ENCODE assay signal across 15 cellular contexts in genomic region chr6:121482004-121482693, GRCh38. TPM values are rescaled to one million over a fixed set of nuclear protein-coding genes. Genes with fewer than 3 reads are reported as not detected.
A peak's percentile ranks its signal among the peaks of the same experiment; 100 is the strongest.
DNase-seq lines count a peak whose midpoint lies in the region; ATAC-seq and TF ChIP-seq lines count a peak whose summit lies in the region.
"Had no signal": no experiment of that assay in that cellular context is flagged by ENCODE, and none has a peak within 500 bp of the region (broad histone marks: within the 10 kb centered on the region; RNA-seq: fewer than 3 reads in every experiment).

No MANE protein-coding gene starts in this region.

- H4K20me1 ChIP-seq in IMR-90 (ENCODE audit: insufficient read depth, low read length): no peaks in the 10 kb centered on the region
- H4K20me1 ChIP-seq: BLaER1 had no signal

- TF ChIP-seq CTCF in AG04450 (IDR thresholded peaks at IDR 0.05; ENCODE audit: low read depth, low read length): no peak
- TF ChIP-seq CTCF in IMR-90 (conservative IDR thresholded peaks at IDR 0.05; ENCODE audit: low read depth, low read length): no peak
- no peak for TF ChIP-seq CTCF in cardiac fibroblast (IDR thresholded peaks at IDR 0.05; ENCODE audit: low read depth, low read length)
- TF ChIP-seq CTCF in prostate gland (IDR thresholded peaks at IDR 0.05): no peak

- POLR2A ChIA-PET in AG04450 (lab: Yijun Ruan, JAX): no interaction called here
- POLR2A ChIA-PET in IMR-90 (lab: Charles Lee; ENCODE audit: unreplicated experiment): no interaction called here

- H3K4me2 ChIP-seq in IMR-90 (ENCODE audit: low read depth, low read length): no peak overlapping the region
- H3K4me2 ChIP-seq: BLaER1 had no signal

- intact Hi-C loops in IMR-90 (cut with micrococcal nuclease): no loop called here
- intact Hi-C loops in prostate gland (cut with DNase I): loop anchor here (10.0 kb wide), 1 partner anchor 553 kb away; no protein-coding TSS in a partner anchor

- no peak overlapping the region for H3K23ac ChIP-seq in IMR-90 (ENCODE audit: low read depth, low read length)

- no peak overlapping the region for H4K5ac ChIP-seq in IMR-90 (ENCODE audit: low read depth, low read length)

- no peak overlapping the region; a peak in 1 of 4 replicates for H4K8ac ChIP-seq in IMR-90 (ENCODE audit: low read depth in 2 of 2, low read length in 2 of 2)

- H2BK120ac ChIP-seq in IMR-90 (ENCODE audit: low read depth, low read length): no peak overlapping the region

- H3K27ac ChIP-seq in AG04450 (ENCODE audit: low read depth, low read length) (no peak overlapping the region), IMR-90 (ENCODE audit: insufficient read depth, low read length) (no peak overlapping the region), prostate gland (no peak overlapping the region)
- H3K27ac ChIP-seq: BLaER1, uterus had no signal

- H3K4ac ChIP-seq in IMR-90 (ENCODE audit: low read depth, low read length): peak overlapping the region; percentile 61

- H2AK9ac ChIP-seq in IMR-90 (replicated peaks; ENCODE audit: low read depth, low read length, poor library complexity): no peak overlapping the region

- 100% methylated on average over 1 of the region's 6 CpGs; no CpG with 5 or more reads in 1 of the 2 experiments for WGBS in IMR-90 (ENCODE audit: extremely low coverage in 2 of 2, insufficient read length in 1 of 2), 2 experiments
- WGBS in prostate gland: 78% methylated on average over 6 of the region's 6 CpGs

- no peak overlapping the region for H3K9ac ChIP-seq in IMR-90 (ENCODE audit: low read depth, low read length)
- H3K9ac ChIP-seq: BLaER1 had no signal

- H3K79me1 ChIP-seq in IMR-90 (ENCODE audit: low read depth in 1 of 2, low read length in 2 of 2): no peaks in the 10 kb centered on the region

- H3K18ac ChIP-seq in IMR-90 (ENCODE audit: low read depth, low read length): no peak overlapping the region

- 0 out of 3 replicates have a peak overlapping the region, but pooled peaks have one; percentile 65 for H2BK15ac ChIP-seq in IMR-90 (ENCODE audit: low read depth, low read length)

- H3K9me3 ChIP-seq in AG04450 (ENCODE audit: control insufficient read depth, insufficient read depth, low read length) (no peaks in the 10 kb centered on the region), IMR-90 (ENCODE audit: control insufficient read depth, insufficient read depth, low read length) (no peaks in the 10 kb centered on the region), prostate gland (no peaks in the 10 kb centered on the region)
- H3K9me3 ChIP-seq: BLaER1, uterus had no signal

- H3K4me3 ChIP-seq in AG04450 (ENCODE audit: low read depth, low read length): no peak overlapping the region
- no peak overlapping the region for H3K4me3 ChIP-seq in IMR-90 (ENCODE audit: insufficient read depth, low read depth, low read length)
- no peak overlapping the region for H3K4me3 ChIP-seq in cardiac fibroblast (replicated peaks in 1 of 2; ENCODE audit: low read depth in 2 of 2, low read length in 2 of 2)
- H3K4me3 ChIP-seq in prostate gland: no peak overlapping the region
- H3K4me3 ChIP-seq: BLaER1, uterus had no signal

- TF ChIP-seq POLR2A in IMR-90 (IDR thresholded peaks at IDR 0.05; ENCODE audit: low read depth, low read length) (no peak), prostate gland (IDR thresholded peaks at IDR 0.05) (no peak)

- H2BK20ac ChIP-seq in IMR-90 (ENCODE audit: low read depth, low read length): peak overlapping the region; percentile 85; the same call in 1 of the 2 replicates

- DNase-seq in AG04450 (ENCODE audit: low read depth, low spot score): peak; percentile 54
- peak; percentile 87 for DNase-seq in IMR-90
- peak; percentile 58 to 94 for DNase-seq in cardiac fibroblast (ENCODE audit: low read depth in 2 of 2)
- peak; percentile 76 for DNase-seq in kidney tubule cell (ENCODE audit: low spot score)
- DNase-seq in UCSD-AML1 (lab: John Stamatoyannopoulos, UW; ENCODE audit: unreplicated experiment): no peak
- no peak for DNase-seq in prostate gland (ENCODE audit: low spot score)
- no peak for DNase-seq in activated naive CD4-positive, alpha-beta T cell treated with anti-CD3 and anti-CD28 coated beads, Interleukin-2, amount 50 U/mL, for 16 hours
- DNase-seq: activated naive CD8-positive, alpha-beta T cell treated with anti-CD3 and anti-CD28 coated beads, Interleukin-2, amount 10 ng/mL, durations not matched to agents 7 days and 5 days; GF-D8; immature natural killer cell; MM.1S; natural killer cell; uterus had no signal

- BruUV-seq in IMR-90 (replicated peaks; lab: Mats Ljungman, UMichigan): no TSS peak

- H4K91ac ChIP-seq in IMR-90 (ENCODE audit: insufficient read depth, low read depth, low read length): no peak overlapping the region

- H3K4me1 ChIP-seq in IMR-90 (ENCODE audit: control insufficient read depth, insufficient read depth, low read length) (peaks cover 2% of the 10 kb centered on the region; the same call in 1 of the 2 replicates), prostate gland (replicated peaks) (no peaks in the 10 kb centered on the region)
- H3K4me1 ChIP-seq: BLaER1 had no signal

- peak; percentile 65 for ATAC-seq in IMR-90 (ENCODE audit: low read depth)
- no peak for ATAC-seq in GM21515 (IDR thresholded peaks at IDR 0.05; ENCODE audit: unreplicated experiment)
- ATAC-seq: natural killer cell had no signal

- no peaks in the 10 kb centered on the region for H3K9me1 ChIP-seq in IMR-90 (ENCODE audit: insufficient read depth, low read length)

- TF ChIP-seq RAD21 in IMR-90 (IDR thresholded peaks at IDR 0.05; ENCODE audit: low read length): no peak

- in situ Hi-C loops in IMR-90 (cut with MboI; ENCODE audit: low sequenced_read_pairs): no loop called here

- H3K27me3 ChIP-seq in AG04450 (ENCODE audit: control insufficient read depth, insufficient read depth, low read length) (no peaks in the 10 kb centered on the region), IMR-90 (ENCODE audit: control insufficient read depth, insufficient read depth, low read length) (no peaks in the 10 kb centered on the region), prostate gland (replicated peaks; ENCODE audit: insufficient read depth) (no peaks in the 10 kb centered on the region)
- H3K27me3 ChIP-seq: BLaER1, uterus had no signal

- no peak overlapping the region for H3K14ac ChIP-seq in IMR-90 (replicated peaks; ENCODE audit: low read depth, low read length)

- 0 out of 2 replicates have a peak overlapping the region, but pooled peaks have one; percentile 60 for H2AK5ac ChIP-seq in IMR-90 (ENCODE audit: low read depth, low read length)

- H3K56ac ChIP-seq in IMR-90 (ENCODE audit: extremely low read depth, insufficient read depth, low read length): no peak overlapping the region

- dilution Hi-C loops in IMR-90 (cut with HindIII; ENCODE audit: low sequenced_read_pairs, unreplicated experiment): no loop called here

- H2AFZ ChIP-seq in IMR-90 (replicated peaks; ENCODE audit: low read length, poor library complexity): no peak overlapping the region

- H2BK5ac ChIP-seq in IMR-90 (ENCODE audit: low read depth, low read length, poor library complexity, severe bottlenecking): peak overlapping the region; percentile 72

- CTCF ChIA-PET in AG04450 (lab: Charles Lee): interaction anchor here (0.6 to 1.3 kb wide), 2 partner anchors 9 to 39 kb away, joined by 5 to 7 read pairs; no protein-coding TSS in a partner anchor
- CTCF ChIA-PET in IMR-90 (lab: Yijun Ruan, JAX): no interaction called here

- no peaks in the 10 kb centered on the region for H3K36me3 ChIP-seq in IMR-90 (ENCODE audit: control insufficient read depth, insufficient read depth, low read length)
- H3K36me3 ChIP-seq in prostate gland: no peaks in the 10 kb centered on the region
- H3K36me3 ChIP-seq: BLaER1, uterus had no signal

TF ChIP-seq in IMR-90, 13 proteins besides CTCF, POLR2A, EP300 and RAD21:
- TF ChIP-seq MAZ (IDR thresholded peaks at IDR 0.05; ENCODE audit: borderline replicate concordance, low read depth, low read length): no peak
- no peak for TF ChIP-seq RCOR1 (IDR thresholded peaks at IDR 0.05; ENCODE audit: insufficient replicate concordance, low read length)
- no peak for TF ChIP-seq USF2 (IDR thresholded peaks at IDR 0.05; ENCODE audit: low read depth, low read length)
- TF ChIP-seq CEBPB (IDR thresholded peaks at IDR 0.05; ENCODE audit: low read depth, low read length): no peak
- TF ChIP-seq CHD1 (IDR thresholded peaks at IDR 0.05; ENCODE audit: low read depth, low read length): no peak
- TF ChIP-seq BHLHE40 (IDR thresholded peaks at IDR 0.05; ENCODE audit: low read depth, low read length): no peak
- no peak for TF ChIP-seq MXI1 (IDR thresholded peaks at IDR 0.05; ENCODE audit: borderline replicate concordance, low read depth, low read length)

RNA-seq across cellular contexts. Expression of gene GJA1, which starts 46.7 kb away (rescaled TPM):
- polyA plus RNA-seq in AG04450 (2011; rRNA removed) (261 and 323 TPM in 2 replicates), IMR-90 (2012; rRNA removed) (131 and 180 TPM in 2 replicates)
- 234 and 259 TPM in 2 replicates for polyA minus RNA-seq in AG04450 (2011; rRNA and poly(A)+ RNA removed)
- total RNA-seq in IMR-90 (2012; rRNA removed) (314 and 323 TPM in 2 replicates), prostate gland (10 to 100 TPM; 95.6 to 97.2 TPM)
- polyA plus RNA-seq in IMR-90 (2012; cell fraction: cytosol; rRNA removed): 40.8 and 46.3 TPM in 2 replicates
- 9.7 and 51.6 TPM in 2 replicates for polyA plus RNA-seq in IMR-90 (2012; cell fraction: nucleus; rRNA removed; ENCODE audit: low replicate concordance)
- total RNA-seq: activated naive CD8-positive, alpha-beta T cell treated with anti-CD3 and anti-CD28 coated beads, Interleukin-2, amount 10 ng/mL, durations not matched to agents 7 days and 5 days; natural killer cell had no signal
- polyA plus RNA-seq: immature natural killer cell had no signal

Comparison
In these comparisons a context has a peak if more than half of its experiments do, and no peak if none do; other contexts are left out.
1. DNase-seq: peak in AG04450 (single experiment), IMR-90 (single experiment), cardiac fibroblast (2 of 2) and kidney tubule cell (single experiment); none in UCSD-AML1 (single experiment), prostate gland (single experiment) and activated naive CD4-positive, alpha-beta T cell treated with anti-CD3 and anti-CD28 coated beads, Interleukin-2, amount 50 U/mL, for 16 hours (single experiment).